ENCODE assay signal across 1 cellular context in genomic region chr1:108199231-108199657, GRCh38.
TF ChIP-seq lines count a peak whose summit lies in the region.

No MANE protein-coding gene starts in this region.

TF ChIP-seq in H1, 55 proteins besides CTCF, POLR2A, EP300 and RAD21:
- no peak for TF ChIP-seq POU5F1 (IDR thresholded peaks at IDR 0.05; ENCODE audit: low read depth, low read length)
- 0 out of 2 replicates have a peak, but pooled peaks have one; percentile 37 for TF ChIP-seq BACH1 (IDR thresholded peaks at IDR 0.05; ENCODE audit: low read length)
- no peak for TF ChIP-seq JUND (IDR thresholded peaks at IDR 0.05; ENCODE audit: low read length)
- 0 out of 2 replicates have a peak, but pooled peaks have one; percentile 36 for TF ChIP-seq TAF1 (IDR thresholded peaks at IDR 0.05; ENCODE audit: low read depth, low read length)
- no peak for TF ChIP-seq CHD7 (IDR thresholded peaks at IDR 0.05; ENCODE audit: insufficient replicate concordance, low read length)
- no peak for TF ChIP-seq CHD1 (IDR thresholded peaks at IDR 0.05; ENCODE audit: low read depth, low read length)
- TF ChIP-seq SRF (IDR thresholded peaks at IDR 0.05; ENCODE audit: low read depth, low read length): no peak
- TF ChIP-seq SIN3A (conservative IDR thresholded peaks at IDR 0.05 in 1 of 2, IDR thresholded peaks at IDR 0.05 in 1 of 2; ENCODE audit: low read depth in 1 of 2, low read length in 2 of 2): no peak
- TF ChIP-seq RFX5 (IDR thresholded peaks at IDR 0.05; ENCODE audit: borderline replicate concordance, low read depth, low read length): no peak
- peak; percentile 80 for TF ChIP-seq TEAD4 (IDR thresholded peaks at IDR 0.05; ENCODE audit: low read depth, low read length)
- TF ChIP-seq EGR1 (IDR thresholded peaks at IDR 0.05; ENCODE audit: borderline replicate concordance, low read depth, low read length): no peak
- TF ChIP-seq GABPA (IDR thresholded peaks at IDR 0.05; ENCODE audit: borderline replicate concordance, insufficient read depth, low read length): no peak
- TF ChIP-seq YY1 (IDR thresholded peaks at IDR 0.05; ENCODE audit: low read depth, low read length): 0 out of 2 replicates have a peak, but pooled peaks have one; percentile 55
- TF ChIP-seq GTF2F1 (IDR thresholded peaks at IDR 0.05; ENCODE audit: borderline replicate concordance, low read depth, low read length): no peak
- 0 out of 2 replicates have a peak, but pooled peaks have one; percentile 24 for TF ChIP-seq MAX (IDR thresholded peaks at IDR 0.05)
- TF ChIP-seq ATF2 (IDR thresholded peaks at IDR 0.05; ENCODE audit: low read length): no peak
- TF ChIP-seq RBBP5 (IDR thresholded peaks at IDR 0.05; ENCODE audit: borderline replicate concordance, low read depth, low read length): no peak
- no peak for TF ChIP-seq PHF8 (conservative IDR thresholded peaks at IDR 0.05; ENCODE audit: low read depth, low read length)
- no peak for TF ChIP-seq SAP30 (IDR thresholded peaks at IDR 0.05; ENCODE audit: insufficient read depth, insufficient replicate concordance, low read length)
- no peak for TF ChIP-seq FOSL1 (IDR thresholded peaks at IDR 0.05; ENCODE audit: insufficient read depth, low read depth, low read length)
- 0 out of 2 replicates have a peak, but pooled peaks have one; percentile 14 for TF ChIP-seq E2F6 (IDR thresholded peaks at IDR 0.05)
- no peak for TF ChIP-seq POLR2AphosphoS5 (IDR thresholded peaks at IDR 0.05; ENCODE audit: low read depth, low read length)
- TF ChIP-seq ASH2L (IDR thresholded peaks at IDR 0.05; ENCODE audit: low read length): peak; percentile 33
- no peak for TF ChIP-seq TCF12 (IDR thresholded peaks at IDR 0.05; ENCODE audit: low read depth, low read length)
- no peak for TF ChIP-seq SP4 (IDR thresholded peaks at IDR 0.05; ENCODE audit: low read length)
